Comparison of ENCODE assay signal across 9 cellular contexts in genomic region chr1:200042437-200043329, GRCh38. TPM values are rescaled to one million over a fixed set of nuclear protein-coding genes. Genes with fewer than 3 reads are reported as not detected.
DNase-seq lines count a peak whose midpoint lies in the region; ATAC-seq and TF ChIP-seq lines count a peak whose summit lies in the region.
"Had no signal": no experiment of that assay in that cellular context is flagged by ENCODE, and none has a peak within 500 bp of the region (broad histone marks: within the 10 kb centered on the region; RNA-seq: fewer than 3 reads in every experiment).

No MANE protein-coding gene starts in this region.

- H3K4me1 Mint-ChIP-seq in activated naive CD4-positive, alpha-beta T cell treated with anti-CD3 and anti-CD28 coated beads, Interleukin-2, amount 10 ng/mL, durations not matched to agents 7 days and 5 days = peaks cover 18% of the 10 kb centered on the region
- peaks cover 36% of the 10 kb centered on the region for H3K4me1 Mint-ChIP-seq in central memory CD8-positive, alpha-beta T cell
- peaks cover 21% of the 10 kb centered on the region for H3K4me1 Mint-ChIP-seq in mesothelial cell of epicardium

- peaks cover 99% of the 10 kb centered on the region for H3K27me3 ChIP-seq in upper lobe of right lung

- H3K9me3 Mint-ChIP-seq in activated naive CD4-positive, alpha-beta T cell treated with anti-CD3 and anti-CD28 coated beads, Interleukin-2, amount 10 ng/mL, durations not matched to agents 7 days and 5 days = no peaks in the 10 kb centered on the region
- no peaks in the 10 kb centered on the region for H3K9me3 Mint-ChIP-seq in central memory CD8-positive, alpha-beta T cell
- no peaks in the 10 kb centered on the region for H3K9me3 Mint-ChIP-seq in mesothelial cell of epicardium

- peak overlapping the region; percentile 59 for H3K27ac ChIP-seq in upper lobe of right lung

- H3K36me3 ChIP-seq in upper lobe of right lung = no peaks in the 10 kb centered on the region

- H3K9me3 ChIP-seq in upper lobe of right lung = no peaks in the 10 kb centered on the region

- no peak for TF ChIP-seq CTCF in mesothelial cell of epicardium (IDR thresholded peaks at IDR 0.05; ENCODE audit: unreplicated experiment)
- TF ChIP-seq CTCF in upper lobe of right lung (IDR thresholded peaks at IDR 0.05) = no peak

- peak overlapping the region; percentile 19 for H3K4me3 Mint-ChIP-seq in activated naive CD4-positive, alpha-beta T cell treated with anti-CD3 and anti-CD28 coated beads, Interleukin-2, amount 10 ng/mL, durations not matched to agents 7 days and 5 days
- peak overlapping the region; percentile 44 for H3K4me3 Mint-ChIP-seq in central memory CD8-positive, alpha-beta T cell
- peak overlapping the region; percentile 61 for H3K4me3 Mint-ChIP-seq in mesothelial cell of epicardium

- peaks cover 8% of the 10 kb centered on the region for H3K4me1 ChIP-seq in upper lobe of right lung

- no peak for DNase-seq in activated naive CD4-positive, alpha-beta T cell treated with anti-CD3 and anti-CD28 coated beads, Interleukin-2, amount 10 ng/mL, durations not matched to agents 7 days and 5 days
- no peak for DNase-seq in activated naive CD4-positive, alpha-beta T cell treated with anti-CD3 and anti-CD28 coated beads, Interleukin-2, amount 50 U/mL, for 16 hours
- DNase-seq in central memory CD8-positive, alpha-beta T cell (ENCODE audit: low spot score in 2 of 2) = no peak
- no peak for DNase-seq in mesothelial cell of epicardium (ENCODE audit: low spot score in 2 of 2, unreplicated experiment in 2 of 2)
- DNase-seq in upper lobe of right lung = no peak
- no peak for DNase-seq in GM19240 (ENCODE audit: insufficient read length, low spot score)
- no peak for DNase-seq in activated gamma-delta T cell treated with Interleukin-2 at 50 U/mL for 16 hours
- DNase-seq in NCI-H2227 (lab: John Stamatoyannopoulos, UW; ENCODE audit: unreplicated experiment) = no peak
- DNase-seq: COR-L47 had no signal

- no peak for ATAC-seq in central memory CD8-positive, alpha-beta T cell (replicated peaks; ENCODE audit: extremely low read depth, poor library complexity, severe bottlenecking)
- ATAC-seq in upper lobe of right lung = peak; percentile 13

- no peaks in the 10 kb centered on the region for H3K36me3 Mint-ChIP-seq in activated naive CD4-positive, alpha-beta T cell treated with anti-CD3 and anti-CD28 coated beads, Interleukin-2, amount 10 ng/mL, durations not matched to agents 7 days and 5 days
- H3K36me3 Mint-ChIP-seq in central memory CD8-positive, alpha-beta T cell (ENCODE audit: insufficient read depth) = no peaks in the 10 kb centered on the region
- H3K36me3 Mint-ChIP-seq in mesothelial cell of epicardium = no peaks in the 10 kb centered on the region

- H3K27me3 Mint-ChIP-seq in activated naive CD4-positive, alpha-beta T cell treated with anti-CD3 and anti-CD28 coated beads, Interleukin-2, amount 10 ng/mL, durations not matched to agents 7 days and 5 days = peaks cover 62% of the 10 kb centered on the region
- H3K27me3 Mint-ChIP-seq in central memory CD8-positive, alpha-beta T cell = peaks cover 23% of the 10 kb centered on the region
- peaks cover 69% of the 10 kb centered on the region for H3K27me3 Mint-ChIP-seq in mesothelial cell of epicardium (ENCODE audit: low read depth)

- CTCF ChIA-PET in activated naive CD4-positive, alpha-beta T cell treated with anti-CD3 and anti-CD28 coated beads, Interleukin-2, amount 10 ng/mL, durations not matched to agents 7 days and 5 days (lab: Charles Lee) = interaction anchor here (1.8 kb wide), 1 partner anchor 10 kb away, joined by 3 read pairs; no protein-coding TSS in a partner anchor

- peak overlapping the region; percentile 54 for H3K4me3 ChIP-seq in upper lobe of right lung

- H3K27ac Mint-ChIP-seq in activated naive CD4-positive, alpha-beta T cell treated with anti-CD3 and anti-CD28 coated beads, Interleukin-2, amount 10 ng/mL, durations not matched to agents 7 days and 5 days = peak overlapping the region; percentile 14
- H3K27ac Mint-ChIP-seq in central memory CD8-positive, alpha-beta T cell (ENCODE audit: low read depth) = no peak overlapping the region
- no peak overlapping the region for H3K27ac Mint-ChIP-seq in mesothelial cell of epicardium

- intact Hi-C loops in upper lobe of right lung (cut with DNase I) = no loop called here

RNA-seq across cellular contexts. Expression of gene NR5A2, which starts 15.2 kb away (rescaled TPM):
- total RNA-seq in mesothelial cell of epicardium (0.25 to 1.2 TPM (median 0.38 TPM) in 3 replicates), upper lobe of right lung (8.1 TPM)
